ENCODE assay signal across 26 cellular contexts in the genomic region with DNA sequence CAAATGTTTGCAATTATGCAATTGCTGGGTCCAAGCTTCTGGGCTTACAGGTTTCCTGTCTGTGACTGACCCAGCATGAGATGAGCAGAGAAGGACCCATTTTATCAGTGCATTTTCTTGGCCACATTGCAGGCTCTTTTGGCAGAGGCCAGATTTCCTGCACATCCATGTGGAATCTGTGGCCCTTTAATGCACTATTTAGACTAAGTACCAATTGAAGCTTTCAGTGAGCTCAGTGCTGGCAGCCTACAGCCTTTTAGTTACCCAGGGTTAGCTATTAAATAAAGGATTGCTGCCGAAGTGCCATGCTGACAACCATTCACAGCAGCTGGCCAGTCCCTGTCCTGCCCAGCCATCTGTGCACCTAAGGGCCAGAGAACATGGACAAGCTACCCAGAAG.
"Had no signal": no experiment of that assay in that cellular context is flagged by ENCODE, and none has a peak within 500 bp of the region (broad histone marks: within the 10 kb centered on the region; RNA-seq: fewer than 3 reads in every experiment).

No MANE protein-coding gene starts in this region.

- ATAC-seq: activated T-helper 17 cell treated with anti-CD3 and anti-CD28 coated beads, Interleukin-2, amount 50 U/mL, for 72 hours; Panc1; Right ventricle myocardium inferior; T-cell had no signal

- H3K27me3 ChIP-seq: brain microvascular endothelial cell, cardiac muscle cell had no signal

- H3K4me3 ChIP-seq: cardiac muscle cell, SK-N-MC had no signal

- H3K27ac ChIP-seq: brain microvascular endothelial cell, cardiac muscle cell, SK-N-MC had no signal

- DNase-seq: activated B cell treated with CpG ODN at 0.5 μM for 24 hours; activated CD4-positive, alpha-beta memory T cell treated with anti-CD3 and anti-CD28 coated beads, Interleukin-2, amount 10 ng/mL, durations not matched to agents 7 days and 5 days; activated CD4-positive, alpha-beta T cell treated with anti-CD3 and anti-CD28 coated beads for 1 hour; activated CD4-positive, alpha-beta T cell treated with anti-CD3 and anti-CD28 coated beads, Interleukin-2, amount 10 ng/mL, durations not matched to agents 7 days and 5 days; activated gamma-delta T cell; activated naive CD4-positive, alpha-beta T cell treated with anti-CD3 and anti-CD28 coated beads for 36 hours; activated T-cell treated with anti-CD3 and anti-CD28 coated beads for 4 hours; activated T-cell treated with anti-CD3 and anti-CD28 coated beads, Interleukin-2, amount 50 U/mL, for 48 hours; brain microvascular endothelial cell; cerebellar nuclear complex; MM.1S; NCI-H1105; NCI-H1436; NCI-H1694 treated with DMSO at 0.1 percent for 48 hours; NCI-H2081; NCI-H526 treated with DMSO at 0.1 percent for 48 hours; NCI-H82; RPMI8226; T-cell; T-helper 2 cell; T1000 had no signal

- H3K36me3 ChIP-seq: brain microvascular endothelial cell, cardiac muscle cell had no signal
